ENCODE assay signal across 8 cellular contexts in genomic region chr22:39622881-39623367, GRCh38. TPM values are rescaled to one million over a fixed set of nuclear protein-coding genes. Genes with fewer than 3 reads are reported as not detected.
DNase-seq lines count a peak whose midpoint lies in the region; ATAC-seq, FAIRE-seq and TF ChIP-seq lines count a peak whose summit lies in the region.

No MANE protein-coding gene starts in this region.

- no peak overlapping the region for H3K4me3 Mint-ChIP-seq in activated CD4-positive, alpha-beta memory T cell treated with anti-CD3 and anti-CD28 coated beads, Interleukin-2, amount 10 ng/mL, durations not matched to agents 7 days and 5 days
- no peak overlapping the region for H3K4me3 Mint-ChIP-seq in neural progenitor cell

- no peak overlapping the region for H2AK5ac ChIP-seq in IMR-90 (ENCODE audit: low read depth, low read length)

- ATAC-seq in IMR-90 (ENCODE audit: low read depth) = peak; percentile 70
- ATAC-seq in GM19397 (IDR thresholded peaks at IDR 0.05; ENCODE audit: unreplicated experiment) = no peak

- H3K23ac ChIP-seq in IMR-90 (ENCODE audit: low read depth, low read length) = no peak overlapping the region

- no peak overlapping the region for H4K5ac ChIP-seq in IMR-90 (ENCODE audit: low read depth, low read length)

- 0 out of 2 replicates have a peak, but pooled peaks cover 5% of the 10 kb centered on the region for H3K9me1 ChIP-seq in IMR-90 (ENCODE audit: insufficient read depth, low read length)
- H3K9me1 ChIP-seq in endothelial cell of umbilical vein (replicated peaks; ENCODE audit: control insufficient read depth, extremely low read depth, insufficient read depth, low read length) = no peaks in the 10 kb centered on the region

- TF ChIP-seq RAD21 in IMR-90 (IDR thresholded peaks at IDR 0.05; ENCODE audit: low read length) = peak; percentile 67

- H3K79me2 ChIP-seq in endothelial cell of umbilical vein (ENCODE audit: control insufficient read depth, insufficient read depth, low read length) (no peaks in the 10 kb centered on the region), neural progenitor cell (ENCODE audit: low read depth) (no peaks in the 10 kb centered on the region)

- TF ChIP-seq EP300 in transverse colon (IDR thresholded peaks at IDR 0.05; ENCODE audit: low read depth) = no peak

- H3K36me3 ChIP-seq in IMR-90 (ENCODE audit: control insufficient read depth, insufficient read depth, low read length) (no peaks in the 10 kb centered on the region), endothelial cell of umbilical vein (ENCODE audit: control insufficient read depth in 2 of 2, extremely low read depth in 1 of 2, insufficient read depth in 2 of 2, low read length in 2 of 2) (no peaks in the 10 kb centered on the region), neural progenitor cell (no peaks in the 10 kb centered on the region), transverse colon (no peaks in the 10 kb centered on the region)

- CTCF ChIA-PET in IMR-90 (lab: Yijun Ruan, JAX) (no interaction called here), endothelial cell of umbilical vein (lab: Charles Lee) (interaction anchor here (1.3 to 2.8 kb wide), 3 partner anchors 398 to 414 kb away, joined by 5 to 24 read pairs (median 5); no protein-coding TSS in a partner anchor)
- CTCF ChIA-PET in activated CD4-positive, alpha-beta memory T cell treated with anti-CD3 and anti-CD28 coated beads, Interleukin-2, amount 10 ng/mL, durations not matched to agents 7 days and 5 days (lab: Charles Lee) = no interaction called here

- H3K4me1 Mint-ChIP-seq in activated CD4-positive, alpha-beta memory T cell treated with anti-CD3 and anti-CD28 coated beads, Interleukin-2, amount 10 ng/mL, durations not matched to agents 7 days and 5 days = peaks cover 3% of the 10 kb centered on the region
- peaks cover 23% of the 10 kb centered on the region for H3K4me1 Mint-ChIP-seq in neural progenitor cell

- no peak overlapping the region for H3K4ac ChIP-seq in IMR-90 (ENCODE audit: low read depth, low read length)

- no peak overlapping the region for H3K4me3 ChIP-seq in IMR-90 (ENCODE audit: insufficient read depth, low read depth, low read length)
- H3K4me3 ChIP-seq in endothelial cell of umbilical vein (replicated peaks in 1 of 3; ENCODE audit: insufficient read depth in 1 of 3, low read depth in 1 of 3, low read length in 3 of 3) = no peak overlapping the region
- H3K4me3 ChIP-seq in neural progenitor cell = no peak overlapping the region
- no peak overlapping the region for H3K4me3 ChIP-seq in transverse colon

- no peak overlapping the region for H2BK5ac ChIP-seq in IMR-90 (ENCODE audit: low read depth, low read length, poor library complexity, severe bottlenecking)

- BruUV-seq in IMR-90 (replicated peaks; lab: Mats Ljungman, UMichigan) (no TSS peak), endothelial cell of umbilical vein (replicated peaks; lab: Mats Ljungman, UMichigan) (no TSS peak)

- no peak overlapping the region for H3K18ac ChIP-seq in IMR-90 (ENCODE audit: low read depth, low read length)

- no peaks in the 10 kb centered on the region for H3K36me3 Mint-ChIP-seq in activated CD4-positive, alpha-beta memory T cell treated with anti-CD3 and anti-CD28 coated beads, Interleukin-2, amount 10 ng/mL, durations not matched to agents 7 days and 5 days (ENCODE audit: low read depth)
- H3K36me3 Mint-ChIP-seq in neural progenitor cell = no peaks in the 10 kb centered on the region

- peak; percentile 9 for DNase-seq in IMR-90
- peak; percentile 71 for DNase-seq in activated CD4-positive, alpha-beta memory T cell treated with anti-CD3 and anti-CD28 coated beads, Interleukin-2, amount 10 ng/mL, durations not matched to agents 7 days and 5 days
- peak; percentile 28 for DNase-seq in endothelial cell of umbilical vein (ENCODE audit: low read depth, low spot score)
- peak; percentile 75 for DNase-seq in neural progenitor cell (ENCODE audit: low spot score)
- DNase-seq in transverse colon = peak; percentile 71
- DNase-seq in DMS114 treated with DMSO at 0.1 percent for 48 hours (lab: John Stamatoyannopoulos, UW; ENCODE audit: unreplicated experiment) = no peak

- no peak overlapping the region for H2AK9ac ChIP-seq in IMR-90 (replicated peaks; ENCODE audit: low read depth, low read length, poor library complexity)

- FAIRE-seq in endothelial cell of umbilical vein (lab: Jason Lieb, UNC) = no peak

- H2BK15ac ChIP-seq in IMR-90 (ENCODE audit: low read depth, low read length) = no peak overlapping the region

- intact Hi-C loops in IMR-90 (cut with micrococcal nuclease) = loop anchor here (2.0 to 10.0 kb wide), 2 partner anchors 182 to 402 kb away; no protein-coding TSS in a partner anchor
- intact Hi-C loops in endothelial cell of umbilical vein (cut with micrococcal nuclease) = loop anchor here (1.0 kb wide), 2 partner anchors 401 to 413 kb away; no protein-coding TSS in a partner anchor
- intact Hi-C loops in transverse colon (cut with DNase I; ENCODE audit: low total_unique reads) = loop anchor here (10.0 kb wide), 1 partner anchor 402 kb away; no protein-coding TSS in a partner anchor

- H3K27me3 ChIP-seq in IMR-90 (ENCODE audit: control insufficient read depth, insufficient read depth, low read length) (peaks cover 37% of the 10 kb centered on the region), endothelial cell of umbilical vein (ENCODE audit: control insufficient read depth in 2 of 2, insufficient read depth in 2 of 2, low read length in 2 of 2) (peaks cover 0 to 7% of the 10 kb centered on the region in 2 experiments), neural progenitor cell (no peaks in the 10 kb centered on the region), transverse colon (peaks cover 35% of the 10 kb centered on the region)

- no peak overlapping the region for H3K4me2 ChIP-seq in IMR-90 (ENCODE audit: low read depth, low read length)
- no peak overlapping the region for H3K4me2 ChIP-seq in endothelial cell of umbilical vein (ENCODE audit: insufficient read depth, low read length)
- H3K4me2 ChIP-seq in neural progenitor cell = no peak overlapping the region

- H3K14ac ChIP-seq in IMR-90 (replicated peaks; ENCODE audit: low read depth, low read length) = no peak overlapping the region

- peaks cover 10% of the 10 kb centered on the region for H3K27me3 Mint-ChIP-seq in activated CD4-positive, alpha-beta memory T cell treated with anti-CD3 and anti-CD28 coated beads, Interleukin-2, amount 10 ng/mL, durations not matched to agents 7 days and 5 days
- peaks cover 20% of the 10 kb centered on the region for H3K27me3 Mint-ChIP-seq in neural progenitor cell (ENCODE audit: insufficient read depth, low read depth)

- H2AFZ ChIP-seq in IMR-90 (replicated peaks; ENCODE audit: low read length, poor library complexity) = peak overlapping the region; percentile 13
- H2AFZ ChIP-seq in endothelial cell of umbilical vein (ENCODE audit: low read depth, low read length) = no peak overlapping the region
- H2AFZ ChIP-seq in neural progenitor cell (replicated peaks) = no peak overlapping the region

- H4K20me1 ChIP-seq in IMR-90 (ENCODE audit: insufficient read depth, low read length) (no peaks in the 10 kb centered on the region; the same call in 1 of the 2 replicates), endothelial cell of umbilical vein (replicated peaks; ENCODE audit: control insufficient read depth, extremely low read depth, insufficient read depth, low read length) (no peaks in the 10 kb centered on the region), neural progenitor cell (ENCODE audit: low read depth) (no peaks in the 10 kb centered on the region)

- H4K8ac ChIP-seq in IMR-90 (ENCODE audit: low read depth in 2 of 2, low read length in 2 of 2) = no peak overlapping the region

- no peak overlapping the region for H2BK120ac ChIP-seq in IMR-90 (ENCODE audit: low read depth, low read length)

- TF ChIP-seq POLR2A in IMR-90 (IDR thresholded peaks at IDR 0.05; ENCODE audit: low read depth, low read length) = no peak
- no peak for TF ChIP-seq POLR2A in endothelial cell of umbilical vein (IDR thresholded peaks at IDR 0.05; ENCODE audit: low read depth, low read length)
- no peak for TF ChIP-seq POLR2A in transverse colon (IDR thresholded peaks at IDR 0.05)

- no peaks in the 10 kb centered on the region for H3K9me3 Mint-ChIP-seq in activated CD4-positive, alpha-beta memory T cell treated with anti-CD3 and anti-CD28 coated beads, Interleukin-2, amount 10 ng/mL, durations not matched to agents 7 days and 5 days
- H3K9me3 Mint-ChIP-seq in neural progenitor cell = no peaks in the 10 kb centered on the region

- H3K79me1 ChIP-seq in IMR-90 (ENCODE audit: low read depth in 1 of 2, low read length in 2 of 2) = no peaks in the 10 kb centered on the region

- WGBS in IMR-90 (ENCODE audit: extremely low coverage in 2 of 2, insufficient read length in 1 of 2), 2 experiments = 30% methylated on average over 17 of the region's 17 CpGs; no CpG with 5 or more reads in 1 of the 2 experiments
- 27% methylated on average over 17 of the region's 17 CpGs; no CpG with 5 or more reads in 1 of the 2 donors for WGBS in transverse colon (ENCODE audit: low coverage in 1 of 2), 2 donors

- POLR2A ChIA-PET in IMR-90 (lab: Charles Lee; ENCODE audit: unreplicated experiment) (no interaction called here), endothelial cell of umbilical vein (lab: Charles Lee) (no interaction called here)
- POLR2A ChIA-PET in activated CD4-positive, alpha-beta memory T cell treated with anti-CD3 and anti-CD28 coated beads, Interleukin-2, amount 10 ng/mL, durations not matched to agents 7 days and 5 days (lab: Charles Lee) = no interaction called here

- H3F3A ChIP-seq in neural progenitor cell (ENCODE audit: low read depth) = no peaks in the 10 kb centered on the region

- dilution Hi-C loops in IMR-90 (cut with HindIII; ENCODE audit: low sequenced_read_pairs, unreplicated experiment) = no loop called here
- dilution Hi-C loops in endothelial cell of umbilical vein (cut with MboI; ENCODE audit: extremely low pct_ligation_motif_present, low sequenced_read_pairs) = no loop called here

- H3K9ac ChIP-seq in IMR-90 (ENCODE audit: low read depth, low read length) = no peak overlapping the region
- H3K9ac ChIP-seq in endothelial cell of umbilical vein (replicated peaks; ENCODE audit: extremely low read depth, insufficient read depth, low read length) = no peak overlapping the region
- H3K9ac ChIP-seq in neural progenitor cell = no peak overlapping the region

- no peaks in the 10 kb centered on the region for H3K9me3 ChIP-seq in IMR-90 (ENCODE audit: control insufficient read depth, insufficient read depth, low read length)
- H3K9me3 ChIP-seq in endothelial cell of umbilical vein (replicated peaks; ENCODE audit: control insufficient read depth, insufficient read depth, low read length) = no peaks in the 10 kb centered on the region
- H3K9me3 ChIP-seq in neural progenitor cell (ENCODE audit: low read depth) = no peaks in the 10 kb centered on the region
- no peaks in the 10 kb centered on the region for H3K9me3 ChIP-seq in transverse colon

- in situ Hi-C loops in IMR-90 (cut with MboI; ENCODE audit: low sequenced_read_pairs) (no loop called here), transverse colon (cut with MboI; ENCODE audit: low pct_ligation_motif_present in 1 of 4, low pct_unique_long_range_greater_than_20kb in 1 of 4, low sequenced_read_pairs in 3 of 4) (no loop called here)

- H3K4me1 ChIP-seq in IMR-90 (ENCODE audit: control insufficient read depth, insufficient read depth, low read length) (no peaks in the 10 kb centered on the region), endothelial cell of umbilical vein (ENCODE audit: control insufficient read depth, extremely low read depth, insufficient read depth, low read length) (no peaks in the 10 kb centered on the region), neural progenitor cell (peaks cover 3% of the 10 kb centered on the region), transverse colon (no peaks in the 10 kb centered on the region)

- H3K27ac ChIP-seq in C4-2B (no peak overlapping the region), IMR-90 (ENCODE audit: insufficient read depth, low read length) (no peak overlapping the region), endothelial cell of umbilical vein (ENCODE audit: insufficient read depth, low read depth, low read length) (no peak overlapping the region), neural progenitor cell (no peak overlapping the region), transverse colon (no peak overlapping the region)

- peak; percentile 79 for TF ChIP-seq CTCF in C4-2B (conservative IDR thresholded peaks at IDR 0.05)
- peak; percentile 52 for TF ChIP-seq CTCF in IMR-90 (conservative IDR thresholded peaks at IDR 0.05; ENCODE audit: low read depth, low read length)
- TF ChIP-seq CTCF in endothelial cell of umbilical vein (IDR thresholded peaks at IDR 0.05; ENCODE audit: extremely low read depth in 1 of 2, insufficient read depth in 1 of 2, low read depth in 1 of 2, low read length in 2 of 2) = peak; percentile 51 to 66
- peak; percentile 80 for TF ChIP-seq CTCF in neural progenitor cell (IDR thresholded peaks at IDR 0.05)
- peak; percentile 39 to 70 (median 50) for TF ChIP-seq CTCF in transverse colon (IDR thresholded peaks at IDR 0.05)

- no peak overlapping the region for H3K27ac Mint-ChIP-seq in activated CD4-positive, alpha-beta memory T cell treated with anti-CD3 and anti-CD28 coated beads, Interleukin-2, amount 10 ng/mL, durations not matched to agents 7 days and 5 days
- no peak overlapping the region for H3K27ac Mint-ChIP-seq in neural progenitor cell

- no peak overlapping the region for H4K91ac ChIP-seq in IMR-90 (ENCODE audit: insufficient read depth, low read depth, low read length)

- H3K56ac ChIP-seq in IMR-90 (ENCODE audit: extremely low read depth, insufficient read depth, low read length) = no peak overlapping the region

- H2BK20ac ChIP-seq in IMR-90 (ENCODE audit: low read depth, low read length) = no peak overlapping the region

RNA-seq across cellular contexts. Expression of gene CACNA1I, which starts 52.4 kb away (rescaled TPM):
- under 0.01 TPM in 1 of 2 replicates, not detected in the other for total RNA-seq in IMR-90 (2012; rRNA removed)
- 0.01 and 0.02 TPM in 2 replicates for polyA plus RNA-seq in IMR-90 (2012; rRNA removed)
- 0.01 TPM in 2 replicates for polyA plus RNA-seq in IMR-90 (2012; cell fraction: cytosol; rRNA removed)
- 0.03 and 0.05 TPM in 2 replicates for polyA plus RNA-seq in IMR-90 (2012; cell fraction: nucleus; rRNA removed; ENCODE audit: low replicate concordance)
- total RNA-seq in activated CD4-positive, alpha-beta memory T cell treated with anti-CD3 and anti-CD28 coated beads, Interleukin-2, amount 10 ng/mL, durations not matched to agents 7 days and 5 days = 1 to 10 TPM; 8.7 to 8.8 TPM
- not detected in 2 replicates for total RNA-seq in endothelial cell of umbilical vein
- 0.02 TPM in 1 of 2 replicates, not detected in the other for polyA plus RNA-seq in endothelial cell of umbilical vein
- polyA plus RNA-seq in endothelial cell of umbilical vein (2011; cell fraction: cytosol; rRNA removed) = not detected in 2 replicates
- polyA plus RNA-seq in endothelial cell of umbilical vein (2011; cell fraction: nucleus; rRNA removed) = 0.01 TPM in 1 of 2 replicates, not detected in the other
- polyA plus RNA-seq in endothelial cell of umbilical vein (2012) = not detected in 2 replicates
- not detected in 2 replicates for polyA minus RNA-seq in endothelial cell of umbilical vein
- polyA minus RNA-seq in endothelial cell of umbilical vein (2011; cell fraction: cytosol; rRNA and poly(A)+ RNA removed) = not detected
- polyA minus RNA-seq in endothelial cell of umbilical vein (2011; cell fraction: nucleus; rRNA and poly(A)+ RNA removed) = not detected in 2 replicates
- 0.11 and 0.22 TPM in 2 replicates for total RNA-seq in neural progenitor cell (ENCODE audit: low replicate concordance)
- 1 to 10 TPM in 2 of 4 donors, under 1 TPM in 2; 0.14 to 1.1 (median 0.66) TPM for total RNA-seq in transverse colon
